8 cellular contexts compared by ENCODE assay signal in the genomic region with DNA sequence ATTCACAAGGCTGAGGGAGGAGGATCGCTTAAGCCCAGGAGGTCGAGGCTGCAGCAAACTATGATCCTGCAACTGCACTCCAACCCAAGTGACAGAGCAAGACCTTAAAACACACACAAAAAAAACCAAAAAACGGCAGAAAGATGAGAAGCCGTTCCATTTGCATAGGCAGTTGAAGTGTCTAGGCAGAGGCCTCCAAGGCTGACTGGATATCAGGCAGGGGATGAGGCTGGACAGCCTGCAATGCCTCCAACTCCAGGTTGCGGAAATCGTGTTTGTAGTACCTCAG. TPM values are rescaled to one million over a fixed set of nuclear protein-coding genes. Genes with fewer than 3 reads are reported as not detected.
DNase-seq lines count a peak whose midpoint lies in the region; ATAC-seq and TF ChIP-seq lines count a peak whose summit lies in the region.

No MANE protein-coding gene starts in this region.

- H3K4me3 ChIP-seq in liver (ENCODE audit: low read depth in 1 of 3, low read length in 3 of 3) (peak overlapping the region in 2 of 3 donors; percentile 42 to 92), thymus (ENCODE audit: low read length) (peak overlapping the region; percentile 75)

- H3K4me3 Mint-ChIP-seq in activated T-cell treated with anti-CD3 and anti-CD28 coated beads, Interleukin-2, amount 50 U/mL, for 24 hours, result peak overlapping the region; percentile 99

- peak overlapping the region; percentile 100 for H3K27ac Mint-ChIP-seq in activated T-cell treated with anti-CD3 and anti-CD28 coated beads, Interleukin-2, amount 50 U/mL, for 24 hours

- no peak for DNase-seq in activated T-cell treated with anti-CD3 and anti-CD28 coated beads, Interleukin-2, amount 50 U/mL, for 24 hours
- no peak for DNase-seq in activated T-cell treated with anti-CD3 and anti-CD28 coated beads for 4 hours
- no peak for DNase-seq in UCSD-AML1 (lab: John Stamatoyannopoulos, UW; ENCODE audit: unreplicated experiment)
- no peak for DNase-seq in GM10266 (ENCODE audit: extremely low spot score)

- H3K9me3 Mint-ChIP-seq in activated T-cell treated with anti-CD3 and anti-CD28 coated beads, Interleukin-2, amount 50 U/mL, for 24 hours, result no peaks in the 10 kb centered on the region

- H3K4me1 ChIP-seq in liver (ENCODE audit: control insufficient read depth in 4 of 4, insufficient read depth in 4 of 4, low read length in 3 of 4) (peaks cover 4 to 9% (median 8%) of the 10 kb centered on the region in 4 donors), thymus (ENCODE audit: control insufficient read depth, insufficient read depth, low read length) (no peaks in the 10 kb centered on the region)

- peaks cover 19% of the 10 kb centered on the region for H3K4me1 Mint-ChIP-seq in activated T-cell treated with anti-CD3 and anti-CD28 coated beads, Interleukin-2, amount 50 U/mL, for 24 hours (ENCODE audit: low read depth)

- H3K36me3 ChIP-seq in liver (ENCODE audit: control insufficient read depth in 4 of 4, insufficient read depth in 3 of 4, low read depth in 1 of 4, low read length in 3 of 4), result no peaks in the 10 kb centered on the region
- H3K36me3 ChIP-seq in thymus (ENCODE audit: control insufficient read depth, insufficient read depth), result peaks cover 2% of the 10 kb centered on the region

- peaks cover 12% of the 10 kb centered on the region for H3K36me3 Mint-ChIP-seq in activated T-cell treated with anti-CD3 and anti-CD28 coated beads, Interleukin-2, amount 50 U/mL, for 24 hours (ENCODE audit: low read depth)

- H3K27ac ChIP-seq in adipose tissue (ENCODE audit: low read depth, low read length), result peak overlapping the region; percentile 60
- H3K27ac ChIP-seq in liver (ENCODE audit: low read depth in 1 of 2, low read length in 2 of 2), result peak overlapping the region; percentile 63 to 84
- H3K27ac ChIP-seq in thymus (ENCODE audit: low read depth), result no peak overlapping the region

- TF ChIP-seq CTCF in liver (IDR thresholded peaks at IDR 0.05; ENCODE audit: low read depth, low read length, missing input control) (no peak), GM10266 (IDR thresholded peaks at IDR 0.05; ENCODE audit: control insufficient read depth, insufficient read depth, low read depth, missing control alignments) (no peak)

- H3K9ac ChIP-seq in liver (ENCODE audit: low read depth in 1 of 2, low read length in 2 of 2), result no peak overlapping the region

- ATAC-seq in HG03439 (IDR thresholded peaks at IDR 0.05; ENCODE audit: unreplicated experiment), result no peak

- H3K9me3 ChIP-seq in liver (ENCODE audit: control insufficient read depth in 4 of 4, low read length in 3 of 4) (no peaks in the 10 kb centered on the region), thymus (ENCODE audit: control insufficient read depth) (no peaks in the 10 kb centered on the region)

- no peaks in the 10 kb centered on the region for H3K27me3 Mint-ChIP-seq in activated T-cell treated with anti-CD3 and anti-CD28 coated beads, Interleukin-2, amount 50 U/mL, for 24 hours

- no peak for TF ChIP-seq RAD21 in liver (IDR thresholded peaks at IDR 0.05)

- H3K27me3 ChIP-seq in liver (ENCODE audit: control insufficient read depth in 4 of 4, insufficient read depth in 4 of 4, low read length in 3 of 4) (no peaks in the 10 kb centered on the region), thymus (ENCODE audit: control insufficient read depth, insufficient read depth) (no peaks in the 10 kb centered on the region)

- 21 to 26% (median 26%) methylated on average over 6 of the region's 6 CpGs for WGBS in adipose tissue, 3 donors
- WGBS in liver, result 33% methylated on average over 6 of the region's 6 CpGs
- WGBS in thymus, result 40% methylated on average over 6 of the region's 6 CpGs

TF ChIP-seq in liver, 16 proteins besides CTCF, POLR2A, EP300 and RAD21:
- peak; percentile 91 for TF ChIP-seq REST (IDR thresholded peaks at IDR 0.05)
- no peak for TF ChIP-seq FOXA2 (IDR thresholded peaks at IDR 0.05)

RNA-seq across cellular contexts. Expression of gene FBXL19, which starts 2.0 kb away (rescaled TPM):
- 1 to 10 TPM; 3.6 to 9.1 (median 5.3) TPM for polyA plus RNA-seq in adipose tissue
- total RNA-seq in liver, result 1 to 10 TPM; 3.0 to 4.8 TPM
- 1 to 10 TPM in 1 of 2 donors, under 1 TPM in 1; 0.31 to 2.4 TPM for polyA plus RNA-seq in liver
- 17.0 TPM for polyA plus RNA-seq in thymus

RNA-seq across cellular contexts. Expression of gene CTF1, which starts 25.0 kb away (rescaled TPM):
- polyA plus RNA-seq in adipose tissue, result 1 to 10 TPM; 1.9 to 9.2 (median 5.8) TPM
- under 1 TPM in 1 of 2 donors, not detected in 1; 0.75 TPM for total RNA-seq in liver
- polyA plus RNA-seq in liver, result under 1 TPM; 0.19 to 0.35 TPM
- 3.8 TPM for polyA plus RNA-seq in thymus

RNA-seq across cellular contexts. Expression of gene ORAI3, which starts 27.5 kb away (rescaled TPM):
- polyA plus RNA-seq in adipose tissue, result 10 to 100 TPM; 11.3 to 16.3 (median 14.6) TPM
- 10 to 100 TPM; 26.6 to 39.1 TPM for total RNA-seq in liver
- 10 to 100 TPM; 28.8 to 34.1 TPM for polyA plus RNA-seq in liver
- polyA plus RNA-seq in thymus, result 26.4 TPM

RNA-seq across cellular contexts. Expression of gene BCL7C, which starts 27.5 kb away (rescaled TPM):
- polyA plus RNA-seq in adipose tissue, result 10 to 100 TPM; 11.8 to 52.1 (median 22.0) TPM
- total RNA-seq in liver, result 1 to 10 TPM; 3.4 to 6.1 TPM
- polyA plus RNA-seq in liver, result 1 to 10 TPM; 4.9 to 7.1 TPM
- 29.2 TPM for polyA plus RNA-seq in thymus

RNA-seq across cellular contexts. Expression of gene SETD1A, which starts 36.2 kb away (rescaled TPM):
- polyA plus RNA-seq in adipose tissue (10 to 100 TPM in 2 of 3 donors, 1 to 10 TPM in 1; 5.1 to 13.0 (median 10.8) TPM), liver (1 to 10 TPM; 2.7 to 4.9 TPM), thymus (13.1 TPM)
- 1 to 10 TPM; 3.6 to 3.8 TPM for total RNA-seq in liver
